ENCODE assay signal across 16 cellular contexts in genomic region chr5:142821027-142821732, GRCh38. TPM values are rescaled to one million over a fixed set of nuclear protein-coding genes. Genes with fewer than 3 reads are reported as not detected.
A peak's percentile ranks its signal among the peaks of the same experiment; 100 is the strongest.
DNase-seq lines count a peak whose midpoint lies in the region; ATAC-seq and TF ChIP-seq lines count a peak whose summit lies in the region.
"Had no signal": no experiment of that assay in that cellular context is flagged by ENCODE, and none has a peak within 500 bp of the region (broad histone marks: within the 10 kb centered on the region; RNA-seq: fewer than 3 reads in every experiment).

No MANE protein-coding gene starts in this region.

- no peaks in the 10 kb centered on the region for H3K9me3 Mint-ChIP-seq in natural killer cell treated with Interleukin-12 subunit alpha and Interleukin-12 subunit beta and Interleukin-15 and Interleukin-18, amount 100 ng/mL, for 72 hours
- no peaks in the 10 kb centered on the region for H3K9me3 Mint-ChIP-seq in natural killer cell
- no peaks in the 10 kb centered on the region for H3K9me3 Mint-ChIP-seq in activated naive CD8-positive, alpha-beta T cell treated with anti-CD3 and anti-CD28 coated beads, Interleukin-2, amount 50 U/mL, for 24 hours
- H3K9me3 Mint-ChIP-seq: activated naive CD4-positive, alpha-beta T cell treated with anti-CD3 and anti-CD28 coated beads, Interleukin-2, amount 50 U/mL, for 24 hours; stimulated activated effector memory CD8-positive, alpha-beta T cell treated with anti-CD3 and anti-CD28 coated beads, Interleukin-12 subunit alpha, Interleukin-12 subunit beta, amount 100 ng/mL, for 72 hours had no signal

- H3K36me3 Mint-ChIP-seq in natural killer cell treated with Interleukin-12 subunit alpha and Interleukin-12 subunit beta and Interleukin-15 and Interleukin-18, amount 100 ng/mL, for 72 hours: no peaks in the 10 kb centered on the region
- no peaks in the 10 kb centered on the region for H3K36me3 Mint-ChIP-seq in natural killer cell
- H3K36me3 Mint-ChIP-seq in activated naive CD8-positive, alpha-beta T cell treated with anti-CD3 and anti-CD28 coated beads, Interleukin-2, amount 50 U/mL, for 24 hours (ENCODE audit: low read depth): no peaks in the 10 kb centered on the region

- no peaks in the 10 kb centered on the region for H4K20me1 ChIP-seq in OCI-LY3 (ENCODE audit: insufficient read depth, low read length)

- peaks cover 69 to 89% of the 10 kb centered on the region in 2 donors for H3K4me1 Mint-ChIP-seq in natural killer cell treated with Interleukin-12 subunit alpha and Interleukin-12 subunit beta and Interleukin-15 and Interleukin-18, amount 100 ng/mL, for 72 hours (ENCODE audit: low read depth in 2 of 2)
- peaks cover 82% of the 10 kb centered on the region in 2 donors for H3K4me1 Mint-ChIP-seq in natural killer cell
- H3K4me1 Mint-ChIP-seq in activated naive CD8-positive, alpha-beta T cell treated with anti-CD3 and anti-CD28 coated beads, Interleukin-2, amount 50 U/mL, for 24 hours: peaks cover 69% of the 10 kb centered on the region
- H3K4me1 Mint-ChIP-seq: B cell had no signal

- ATAC-seq in natural killer cell treated with Interleukin-12 subunit alpha and Interleukin-12 subunit beta and Interleukin-15 and Interleukin-18, amount 100 ng/mL, for 72 hours: no peak
- no peak for ATAC-seq in natural killer cell
- no peak for ATAC-seq in activated naive CD8-positive, alpha-beta T cell treated with anti-CD3 and anti-CD28 coated beads, Interleukin-2, amount 50 U/mL, for 24 hours
- no peak for ATAC-seq in HG03442 (IDR thresholded peaks at IDR 0.05; ENCODE audit: unreplicated experiment)
- ATAC-seq: gastrocnemius medialis had no signal

- intact Hi-C loops in natural killer cell (cut with micrococcal nuclease): no loop called here

- peak overlapping the region; percentile 70 to 75 for H3K27ac Mint-ChIP-seq in natural killer cell treated with Interleukin-12 subunit alpha and Interleukin-12 subunit beta and Interleukin-15 and Interleukin-18, amount 100 ng/mL, for 72 hours
- no peak overlapping the region for H3K27ac Mint-ChIP-seq in natural killer cell
- H3K27ac Mint-ChIP-seq in activated naive CD8-positive, alpha-beta T cell treated with anti-CD3 and anti-CD28 coated beads, Interleukin-2, amount 50 U/mL, for 24 hours: peak overlapping the region; percentile 15
- H3K27ac Mint-ChIP-seq: B cell; stimulated activated effector memory CD8-positive, alpha-beta T cell treated with anti-CD3 and anti-CD28 coated beads, Interleukin-12 subunit alpha, Interleukin-12 subunit beta, amount 100 ng/mL, for 72 hours had no signal

- TF ChIP-seq CTCF in natural killer cell (IDR thresholded peaks at IDR 0.05) (no peak), OCI-LY3 (IDR thresholded peaks at IDR 0.05; ENCODE audit: low read depth, low read length) (no peak)

- DNase-seq in natural killer cell treated with Interleukin-12 subunit alpha and Interleukin-12 subunit beta and Interleukin-15 and Interleukin-18, amount 100 ng/mL, for 72 hours (ENCODE audit: low spot score): no peak
- DNase-seq in natural killer cell: no peak
- no peak for DNase-seq in activated naive CD8-positive, alpha-beta T cell treated with anti-CD3 and anti-CD28 coated beads, Interleukin-2, amount 50 U/mL, for 24 hours
- no peak for DNase-seq in SKM-1 (lab: John Stamatoyannopoulos, UW; ENCODE audit: unreplicated experiment)
- no peak for DNase-seq in NCI-H524 treated with DMSO at 0.1 percent for 48 hours (lab: John Stamatoyannopoulos, UW)
- DNase-seq: gastrocnemius medialis, GDM1, Karpas-422, retina had no signal

- H3K4me2 ChIP-seq in OCI-LY3 (ENCODE audit: low read length): no peak overlapping the region

- no peak overlapping the region for H3K4me3 ChIP-seq in OCI-LY3 (ENCODE audit: low read length)
- H3K4me3 ChIP-seq: gastrocnemius medialis, GM12878 had no signal

- no peaks in the 10 kb centered on the region for H3K79me2 ChIP-seq in OCI-LY3 (ENCODE audit: low read length)

- H3K36me3 ChIP-seq in OCI-LY3 (replicated peaks; ENCODE audit: low read depth, low read length): no peaks in the 10 kb centered on the region
- H3K36me3 ChIP-seq: gastrocnemius medialis had no signal

- H3K9me3 ChIP-seq in OCI-LY3 (ENCODE audit: insufficient read depth, low read length): no peaks in the 10 kb centered on the region
- H3K9me3 ChIP-seq: gastrocnemius medialis, neutrophil had no signal

- peaks cover 20% of the 10 kb centered on the region for H3K4me1 ChIP-seq in OCI-LY3 (ENCODE audit: low read length)

- H3K4me3 Mint-ChIP-seq in natural killer cell treated with Interleukin-12 subunit alpha and Interleukin-12 subunit beta and Interleukin-15 and Interleukin-18, amount 100 ng/mL, for 72 hours: peak overlapping the region; percentile 38
- H3K4me3 Mint-ChIP-seq in natural killer cell: no peak overlapping the region
- no peak overlapping the region for H3K4me3 Mint-ChIP-seq in activated naive CD8-positive, alpha-beta T cell treated with anti-CD3 and anti-CD28 coated beads, Interleukin-2, amount 50 U/mL, for 24 hours
- H3K4me3 Mint-ChIP-seq: B cell; stimulated activated effector memory CD8-positive, alpha-beta T cell treated with anti-CD3 and anti-CD28 coated beads, Interleukin-12 subunit alpha, Interleukin-12 subunit beta, amount 100 ng/mL, for 72 hours had no signal

- no peak overlapping the region for H2AFZ ChIP-seq in OCI-LY3 (ENCODE audit: low read depth, low read length)

- H3K27me3 Mint-ChIP-seq in natural killer cell treated with Interleukin-12 subunit alpha and Interleukin-12 subunit beta and Interleukin-15 and Interleukin-18, amount 100 ng/mL, for 72 hours: no peaks in the 10 kb centered on the region
- H3K27me3 Mint-ChIP-seq in natural killer cell (ENCODE audit: low read depth in 2 of 2): no peaks in the 10 kb centered on the region
- H3K27me3 Mint-ChIP-seq in activated naive CD8-positive, alpha-beta T cell treated with anti-CD3 and anti-CD28 coated beads, Interleukin-2, amount 50 U/mL, for 24 hours: no peaks in the 10 kb centered on the region
- H3K27me3 Mint-ChIP-seq: activated naive CD4-positive, alpha-beta T cell treated with anti-CD3 and anti-CD28 coated beads, Interleukin-2, amount 50 U/mL, for 24 hours; B cell had no signal

- no peaks in the 10 kb centered on the region for H3K27me3 ChIP-seq in OCI-LY3 (ENCODE audit: low read depth, low read length)
- H3K27me3 ChIP-seq: gastrocnemius medialis, neutrophil had no signal

- H3K27ac ChIP-seq in OCI-LY3 (ENCODE audit: low read length): peak overlapping the region; percentile 47
- H3K27ac ChIP-seq: gastrocnemius medialis had no signal

- no peak overlapping the region for H3K9ac ChIP-seq in OCI-LY3 (ENCODE audit: low read length)

RNA-seq across cellular contexts. Expression of gene ARHGAP26, which starts 51.0 kb away (rescaled TPM):
- total RNA-seq in natural killer cell treated with Interleukin-12 subunit alpha and Interleukin-12 subunit beta and Interleukin-15 and Interleukin-18, amount 100 ng/mL, for 72 hours: 100 to 1,000 TPM; 109 to 110 TPM
- total RNA-seq in natural killer cell: 100 to 1,000 TPM; 153 to 159 (median 158) TPM

Comparison
In these comparisons a context has a peak if more than half of its experiments do, and no peak if none do; other contexts are left out.
1. H3K27ac Mint-ChIP-seq: peak in natural killer cell treated with Interleukin-12 subunit alpha and Interleukin-12 subunit beta and Interleukin-15 and Interleukin-18, amount 100 ng/mL, for 72 hours (2 of 2) and activated naive CD8-positive, alpha-beta T cell treated with anti-CD3 and anti-CD28 coated beads, Interleukin-2, amount 50 U/mL, for 24 hours (single experiment); none in natural killer cell (0 of 2).